ENCODE assay signal across 29 cellular contexts in genomic region chr1:54970901-54971300, GRCh38. TPM values are rescaled to one million over a fixed set of nuclear protein-coding genes. Genes with fewer than 3 reads are reported as not detected.
DNase-seq lines count a peak whose midpoint lies in the region; ATAC-seq, FAIRE-seq and TF ChIP-seq lines count a peak whose summit lies in the region.
"Had no signal": no experiment of that assay in that cellular context is flagged by ENCODE, and none has a peak within 500 bp of the region (broad histone marks: within the 10 kb centered on the region; RNA-seq: fewer than 3 reads in every experiment).

No MANE protein-coding gene starts in this region.

- H3K27ac Mint-ChIP-seq in astrocyte (ENCODE audit: unreplicated experiment) (no peak overlapping the region), WTC11 (no peak overlapping the region)
- H3K27ac Mint-ChIP-seq: brain; stimulated activated naive CD8-positive, alpha-beta T cell treated with anti-CD3 and anti-CD28 coated beads, Interleukin-15, amount 100 ng/mL, for 72 hours; T-helper 2 cell treated with Interferon-gamma antibody and Interleukin-4, amounts not matched to agents 5 μg/mL and 100 μg/mL, for 36 hours had no signal

- no peak for FAIRE-seq in astrocyte (lab: Jason Lieb, UNC)
- no peak for FAIRE-seq in HTR-8/SVneo (lab: Jason Lieb, UNC)
- FAIRE-seq: kidney had no signal

- H3K27me3 ChIP-seq in astrocyte (ENCODE audit: insufficient read depth, low read length) (no peaks in the 10 kb centered on the region), adrenal gland (no peaks in the 10 kb centered on the region)
- H3K27me3 ChIP-seq: MG63, right lobe of liver, thyroid gland had no signal

- H3K36me3 Mint-ChIP-seq in astrocyte (ENCODE audit: low read depth, unreplicated experiment) (no peaks in the 10 kb centered on the region), WTC11 (no peaks in the 10 kb centered on the region)
- H3K36me3 Mint-ChIP-seq: brain had no signal

- DNase-seq in astrocyte (ENCODE audit: low read depth) (no peak), islet precursor cell (peak; percentile 25), WTC11 (ENCODE audit: low spot score) (no peak), HTR-8/SVneo (ENCODE audit: insufficient read length, low spot score) (no peak), iPS-NIHi11 (ENCODE audit: low spot score) (no peak), adrenal gland (no peak)
- DNase-seq: activated CD4-positive, alpha-beta T cell treated with anti-CD3 and anti-CD28 coated beads, Interleukin-2, amount 50 U/mL, for 48 hours; activated effector memory CD4-positive, alpha-beta T cell treated with Interleukin-2 at 50 U/mL for 16 hours; DMS79 treated with DMSO at 0.1 percent for 48 hours; effector CD8-positive, alpha-beta T cell; H7; KBM-7; MG63; NCI-H146; NCI-H524 treated with DMSO at 0.1 percent for 48 hours; stimulated activated naive CD8-positive, alpha-beta T cell treated with anti-CD3 and anti-CD28 coated beads, Interleukin-15, amount 100 ng/mL, for 72 hours; thyroid gland had no signal

- H3K4me1 ChIP-seq in astrocyte (ENCODE audit: insufficient read depth, low read length) = peaks cover 11% of the 10 kb centered on the region
- peaks cover 4 to 13% of the 10 kb centered on the region in 2 donors for H3K4me1 ChIP-seq in adrenal gland (replicated peaks in 1 of 2)
- H3K4me1 ChIP-seq: parathyroid adenoma, right lobe of liver, thyroid gland had no signal

- TF ChIP-seq POLR2A in adrenal gland (IDR thresholded peaks at IDR 0.05) = no peak

- no peak overlapping the region for H3K9ac ChIP-seq in astrocyte (ENCODE audit: low read length)
- H3K9ac ChIP-seq: parathyroid adenoma had no signal

- ATAC-seq in GM18498 (IDR thresholded peaks at IDR 0.05; ENCODE audit: unreplicated experiment) (peak; percentile 9), HG03139 (IDR thresholded peaks at IDR 0.05; ENCODE audit: unreplicated experiment) (peak; percentile 14), WTC11 (no peak)

- no peaks in the 10 kb centered on the region for H3K9me3 Mint-ChIP-seq in astrocyte (ENCODE audit: unreplicated experiment)
- no peaks in the 10 kb centered on the region; the same call in 1 of the 2 replicates for H3K9me3 Mint-ChIP-seq in WTC11
- H3K9me3 Mint-ChIP-seq: neural crest cell; stimulated activated naive CD8-positive, alpha-beta T cell treated with anti-CD3 and anti-CD28 coated beads, Interleukin-15, amount 100 ng/mL, for 72 hours; T-helper 2 cell treated with Interferon-gamma antibody and Interleukin-4, amounts not matched to agents 5 μg/mL and 100 μg/mL, for 36 hours had no signal

- H3K4me3 ChIP-seq in astrocyte (ENCODE audit: insufficient read depth, low read depth, low read length) (no peak overlapping the region), adrenal gland (no peak overlapping the region)
- H3K4me3 ChIP-seq: esophagus muscularis mucosa, lung, MG63, right lobe of liver, thyroid gland had no signal

- H4K20me1 ChIP-seq in astrocyte (ENCODE audit: insufficient read depth, low read length) = no peaks in the 10 kb centered on the region

- H3K4me2 ChIP-seq in astrocyte (ENCODE audit: low read length) = peak overlapping the region; percentile 62

- CTCF ChIA-PET in WTC11 (lab: Charles Lee) = interaction anchor here (1.5 to 3.6 kb wide), 3 partner anchors 20 to 51 kb away, joined by 7 to 31 read pairs (median 29); no protein-coding TSS in a partner anchor

- H3K9me3 ChIP-seq in astrocyte (ENCODE audit: insufficient read depth, low read depth, low read length) (no peaks in the 10 kb centered on the region), adrenal gland (replicated peaks in 1 of 3) (no peaks in the 10 kb centered on the region)
- H3K9me3 ChIP-seq: esophagus muscularis mucosa, MG63, right lobe of liver, thyroid gland had no signal

- H3K79me2 ChIP-seq in astrocyte (ENCODE audit: insufficient read depth, low read length) = no peaks in the 10 kb centered on the region
- H3K79me2 ChIP-seq: parathyroid adenoma had no signal

- H3K4me1 Mint-ChIP-seq in astrocyte (ENCODE audit: low read depth, unreplicated experiment) = peaks cover 26% of the 10 kb centered on the region
- peaks cover 21% of the 10 kb centered on the region; the same call in 1 of the 2 replicates for H3K4me1 Mint-ChIP-seq in WTC11

- WGBS in adrenal gland, 4 donors = 58 to 73% (median 68%) methylated on average over 5 of the region's 5 CpGs

- H3K27ac ChIP-seq in astrocyte (ENCODE audit: low read depth, low read length) = no peak overlapping the region
- H3K27ac ChIP-seq in adrenal gland = peak overlapping the region in 1 of 5 donors; percentile 53
- H3K27ac ChIP-seq: esophagus muscularis mucosa, parathyroid adenoma, right lobe of liver, thyroid gland, VCaP had no signal

- H3K4me3 Mint-ChIP-seq in astrocyte (ENCODE audit: unreplicated experiment) = no peak overlapping the region
- no peak overlapping the region for H3K4me3 Mint-ChIP-seq in WTC11
- H3K4me3 Mint-ChIP-seq: brain; neural crest cell; stimulated activated naive CD8-positive, alpha-beta T cell treated with anti-CD3 and anti-CD28 coated beads, Interleukin-15, amount 100 ng/mL, for 72 hours; T-helper 2 cell treated with Interferon-gamma antibody and Interleukin-4, amounts not matched to agents 5 μg/mL and 100 μg/mL, for 36 hours had no signal

- intact Hi-C loops in adrenal gland (cut with DNase I) = no loop called here

- TF ChIP-seq CTCF in astrocyte (IDR thresholded peaks at IDR 0.05; ENCODE audit: insufficient read depth, low read depth, low read length) = no peak
- TF ChIP-seq CTCF in WTC11 (IDR thresholded peaks at IDR 0.05) = no peak
- TF ChIP-seq CTCF in adrenal gland (IDR thresholded peaks at IDR 0.05) = no peak

- H3K36me3 ChIP-seq in astrocyte (ENCODE audit: insufficient read depth, low read length) (no peaks in the 10 kb centered on the region), adrenal gland (replicated peaks in 1 of 2) (no peaks in the 10 kb centered on the region)
- H3K36me3 ChIP-seq: esophagus muscularis mucosa, MG63, right lobe of liver, thyroid gland had no signal

- H2AFZ ChIP-seq in astrocyte (ENCODE audit: low read depth, low read length) = no peak overlapping the region
- H2AFZ ChIP-seq: parathyroid adenoma had no signal

- POLR2A ChIA-PET in WTC11 (lab: Charles Lee) = no interaction called here

- H3K27me3 Mint-ChIP-seq in astrocyte (ENCODE audit: low read depth, unreplicated experiment) (peaks cover 11% of the 10 kb centered on the region), WTC11 (ENCODE audit: low read depth) (peaks cover 4% of the 10 kb centered on the region)

TF ChIP-seq in WTC11, 78 proteins besides CTCF, POLR2A, EP300 and RAD21:
- TF ChIP-seq PRRX2 (CRISPR knock-in tag; IDR thresholded peaks at IDR 0.05) = no peak

RNA-seq across cellular contexts. Expression of gene TMEM61, which starts 9.5 kb away (rescaled TPM):
- total RNA-seq in astrocyte (not detected in 2 replicates), WTC11 (2021) (0.41 to 0.74 TPM (median 0.44 TPM) in 3 replicates), adrenal gland (10 to 100 TPM in 2 of 8 donors, 1 to 10 TPM in 6; 2.2 to 20.9 (median 8.0) TPM)
- polyA plus RNA-seq in adrenal gland = 1 to 10 TPM; 2.5 to 6.8 (median 3.7) TPM
- total RNA-seq: neural crest cell had no signal
- polyA plus RNA-seq: BJ had no signal

RNA-seq across cellular contexts. Expression of gene BSND, which starts 27.8 kb away (rescaled TPM):
- total RNA-seq in astrocyte = not detected in 2 replicates
- total RNA-seq in WTC11 (2021) = 0.30 to 0.42 TPM (median 0.37 TPM) in 3 replicates
- not detected for total RNA-seq in adrenal gland
- under 1 TPM in 2 of 3 donors, not detected in 1; 0.04 to 0.08 TPM for polyA plus RNA-seq in adrenal gland
- total RNA-seq: esophagus muscularis mucosa, lung, neural crest cell, right lobe of liver, thyroid gland had no signal
- polyA plus RNA-seq: BJ had no signal
